ENCODE assay signal across 23 cellular contexts in genomic region chr4:91322961-91323360, GRCh38.
"Had no signal": no experiment of that assay in that cellular context is flagged by ENCODE, and none has a peak within 500 bp of the region (broad histone marks: within the 10 kb centered on the region; RNA-seq: fewer than 3 reads in every experiment).

No MANE protein-coding gene starts in this region.

- H3K36me3 ChIP-seq: neural progenitor cell, ovary, right lobe of liver, sigmoid colon, stomach, thoracic aorta, thyroid gland, tibial nerve, upper lobe of right lung, uterus had no signal

- H3K4me3 ChIP-seq: neural progenitor cell, ovary, psoas muscle, right lobe of liver, sigmoid colon, stomach, thoracic aorta, thyroid gland, tibial nerve, upper lobe of right lung, uterus had no signal

- H3K4me1 ChIP-seq: neural progenitor cell, parathyroid adenoma, psoas muscle, right lobe of liver, sigmoid colon, stomach, thyroid gland, tibial nerve, upper lobe of right lung, uterus had no signal

- DNase-seq: natural killer cell; occipital lobe; ovary; posterior cingulate gyrus; psoas muscle; right cardiac atrium; right lobe of liver; sigmoid colon; small intestine; stimulated activated CD4-positive, alpha-beta T cell treated with anti-CD3 and anti-CD28 coated beads, Interleukin-15, amount 100 ng/mL, for 24 hours; stimulated activated CD4-positive, alpha-beta T cell treated with anti-CD3 and anti-CD28 coated beads, Interleukin-2, amount 100 ng/mL, for 24 hours; stimulated activated CD4-positive, alpha-beta T cell treated with anti-CD3 and anti-CD28 coated beads, Interleukin-2, amount 100 ng/mL, for 48 hours; stimulated activated CD4-positive, alpha-beta T cell treated with anti-CD3 and anti-CD28 coated beads, Interleukin-4, amount 100 ng/mL, for 24 hours; stimulated activated naive B cell treated with anti-CD40 and anti-IgM and Interleukin-4, amounts not matched to agents 10 μg/mL and 1 μg/mL and 100 μg/mL, for 72 hours; stimulated activated naive CD4-positive, alpha-beta T cell treated with Interleukin-2 at 50 U/mL for 16 hours; stomach; thyroid gland; upper lobe of right lung; uterus had no signal

- H3K27me3 ChIP-seq: neural progenitor cell, ovary, right lobe of liver, sigmoid colon, stomach, thyroid gland, tibial nerve, upper lobe of right lung, uterus had no signal

- H3K27ac ChIP-seq: neural progenitor cell, ovary, parathyroid adenoma, psoas muscle, right lobe of liver, sigmoid colon, stomach, thoracic aorta, thyroid gland, tibial nerve, upper lobe of right lung, uterus had no signal

- H3K9me3 ChIP-seq: ovary, right lobe of liver, sigmoid colon, thyroid gland, upper lobe of right lung, uterus had no signal
